In the genomic region with DNA sequence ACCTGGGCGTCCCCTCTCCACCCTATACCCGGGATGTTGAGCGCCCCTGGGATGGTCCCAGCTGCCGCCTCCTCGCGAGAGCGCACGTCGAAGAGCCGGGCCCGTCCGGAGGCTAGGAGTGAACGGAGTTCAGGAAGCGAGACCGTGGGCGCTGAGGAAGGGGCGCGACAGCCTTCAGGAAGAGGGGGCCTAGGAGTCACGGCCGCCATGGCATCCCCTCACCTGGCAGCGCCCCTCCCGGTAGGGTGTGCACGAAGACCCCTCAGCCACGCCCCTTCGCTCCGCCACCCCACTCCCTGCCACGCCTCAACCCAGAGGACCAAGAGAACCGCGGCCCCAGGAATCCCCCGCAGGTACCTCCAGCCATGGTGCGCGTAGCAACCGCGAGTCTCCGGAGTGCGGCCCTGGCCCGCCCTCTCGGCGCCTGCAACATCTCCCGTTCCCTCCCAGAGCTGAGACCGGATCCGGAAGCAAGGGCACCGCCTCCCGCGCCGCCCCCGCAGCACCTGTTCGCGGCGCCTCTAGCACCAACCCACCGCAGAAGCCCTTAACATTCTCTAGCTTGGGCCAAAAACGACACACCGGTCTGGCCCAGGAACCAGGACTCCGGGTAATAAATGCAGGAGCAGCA, we compare ENCODE assay signal across 1 cellular context.
TF ChIP-seq lines count a peak whose summit lies in the region.

A gene with protein sequence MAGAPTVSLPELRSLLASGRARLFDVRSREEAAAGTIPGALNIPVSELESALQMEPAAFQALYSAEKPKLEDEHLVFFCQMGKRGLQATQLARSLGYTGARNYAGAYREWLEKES (minus strand): TSS at position 442 of the 631 bp plus-strand sequence. CDS start 75 bp downstream, at position 367.

TF ChIP-seq in GM12878, 131 proteins besides CTCF, POLR2A, EP300 and RAD21 (continued from another document and continues in another):
- TF ChIP-seq CBFB (IDR thresholded peaks at IDR 0.05; ENCODE audit: low read depth), result peak; percentile 60; the same call in 1 of the 2 replicates
- TF ChIP-seq, protein P1, sequence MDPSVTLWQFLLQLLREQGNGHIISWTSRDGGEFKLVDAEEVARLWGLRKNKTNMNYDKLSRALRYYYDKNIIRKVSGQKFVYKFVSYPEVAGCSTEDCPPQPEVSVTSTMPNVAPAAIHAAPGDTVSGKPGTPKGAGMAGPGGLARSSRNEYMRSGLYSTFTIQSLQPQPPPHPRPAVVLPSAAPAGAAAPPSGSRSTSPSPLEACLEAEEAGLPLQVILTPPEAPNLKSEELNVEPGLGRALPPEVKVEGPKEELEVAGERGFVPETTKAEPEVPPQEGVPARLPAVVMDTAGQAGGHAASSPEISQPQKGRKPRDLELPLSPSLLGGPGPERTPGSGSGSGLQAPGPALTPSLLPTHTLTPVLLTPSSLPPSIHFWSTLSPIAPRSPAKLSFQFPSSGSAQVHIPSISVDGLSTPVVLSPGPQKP (IDR thresholded peaks at IDR 0.05; ENCODE audit: low read depth, low read length), result peak; percentile 87
- TF ChIP-seq BCL3 (IDR thresholded peaks at IDR 0.05; ENCODE audit: borderline replicate concordance, insufficient read depth, low read depth, low read length, poor library complexity, severe bottlenecking), result peak; percentile 76
- no peak for TF ChIP-seq SMC3 (IDR thresholded peaks at IDR 0.05; ENCODE audit: borderline replicate concordance, low read length)
- no peak for TF ChIP-seq NRF1 (conservative IDR thresholded peaks at IDR 0.05; ENCODE audit: low read depth, low read length)
- peak; percentile 65 for TF ChIP-seq LARP7 (IDR thresholded peaks at IDR 0.05)
- peak; percentile 80 for TF ChIP-seq ZNF687 (IDR thresholded peaks at IDR 0.05)
- TF ChIP-seq IKZF2 (IDR thresholded peaks at IDR 0.05), result no peak
- TF ChIP-seq JUND (IDR thresholded peaks at IDR 0.05; ENCODE audit: low read depth, low read length), result no peak
- TF ChIP-seq TCF7 (IDR thresholded peaks at IDR 0.05; ENCODE audit: borderline replicate concordance), result no peak
- no peak for TF ChIP-seq E4F1 (IDR thresholded peaks at IDR 0.05; ENCODE audit: borderline replicate concordance, partially characterized antibody)
- TF ChIP-seq RUNX3 (IDR thresholded peaks at IDR 0.05; ENCODE audit: low read length), result peak; percentile 62
- no peak for TF ChIP-seq SREBF2 (IDR thresholded peaks at IDR 0.05; ENCODE audit: low read length)
- peak; percentile 76 for TF ChIP-seq MAX (IDR thresholded peaks at IDR 0.05; ENCODE audit: low read depth, low read length)
- no peak for TF ChIP-seq ATF3 (IDR thresholded peaks at IDR 0.05; ENCODE audit: borderline replicate concordance, extremely low read depth, low read depth, low read length)
- no peak for TF ChIP-seq CEBPZ (IDR thresholded peaks at IDR 0.05; ENCODE audit: low read depth, low read length)
- TF ChIP-seq, protein P2, sequence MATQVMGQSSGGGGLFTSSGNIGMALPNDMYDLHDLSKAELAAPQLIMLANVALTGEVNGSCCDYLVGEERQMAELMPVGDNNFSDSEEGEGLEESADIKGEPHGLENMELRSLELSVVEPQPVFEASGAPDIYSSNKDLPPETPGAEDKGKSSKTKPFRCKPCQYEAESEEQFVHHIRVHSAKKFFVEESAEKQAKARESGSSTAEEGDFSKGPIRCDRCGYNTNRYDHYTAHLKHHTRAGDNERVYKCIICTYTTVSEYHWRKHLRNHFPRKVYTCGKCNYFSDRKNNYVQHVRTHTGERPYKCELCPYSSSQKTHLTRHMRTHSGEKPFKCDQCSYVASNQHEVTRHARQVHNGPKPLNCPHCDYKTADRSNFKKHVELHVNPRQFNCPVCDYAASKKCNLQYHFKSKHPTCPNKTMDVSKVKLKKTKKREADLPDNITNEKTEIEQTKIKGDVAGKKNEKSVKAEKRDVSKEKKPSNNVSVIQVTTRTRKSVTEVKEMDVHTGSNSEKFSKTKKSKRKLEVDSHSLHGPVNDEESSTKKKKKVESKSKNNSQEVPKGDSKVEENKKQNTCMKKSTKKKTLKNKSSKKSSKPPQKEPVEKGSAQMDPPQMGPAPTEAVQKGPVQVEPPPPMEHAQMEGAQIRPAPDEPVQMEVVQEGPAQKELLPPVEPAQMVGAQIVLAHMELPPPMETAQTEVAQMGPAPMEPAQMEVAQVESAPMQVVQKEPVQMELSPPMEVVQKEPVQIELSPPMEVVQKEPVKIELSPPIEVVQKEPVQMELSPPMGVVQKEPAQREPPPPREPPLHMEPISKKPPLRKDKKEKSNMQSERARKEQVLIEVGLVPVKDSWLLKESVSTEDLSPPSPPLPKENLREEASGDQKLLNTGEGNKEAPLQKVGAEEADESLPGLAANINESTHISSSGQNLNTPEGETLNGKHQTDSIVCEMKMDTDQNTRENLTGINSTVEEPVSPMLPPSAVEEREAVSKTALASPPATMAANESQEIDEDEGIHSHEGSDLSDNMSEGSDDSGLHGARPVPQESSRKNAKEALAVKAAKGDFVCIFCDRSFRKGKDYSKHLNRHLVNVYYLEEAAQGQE (IDR thresholded peaks at IDR 0.05; ENCODE audit: low read depth, low read length), result no peak
- no peak for TF ChIP-seq HCFC1 (IDR thresholded peaks at IDR 0.05; ENCODE audit: low read length)
- TF ChIP-seq MEF2B (IDR thresholded peaks at IDR 0.05; ENCODE audit: partially characterized antibody, poor library complexity, severe bottlenecking), result no peak
- TF ChIP-seq BHLHE40 (IDR thresholded peaks at IDR 0.05; ENCODE audit: borderline replicate concordance in 1 of 2, low read depth in 2 of 2, low read length in 1 of 2), result peak; percentile 19 to 66; a peak in 1 of 4 replicates
- TF ChIP-seq SIX5 (IDR thresholded peaks at IDR 0.05; ENCODE audit: low read depth, low read length, severe bottlenecking), result no peak
- TF ChIP-seq ZSCAN29 (IDR thresholded peaks at IDR 0.05), result no peak
- no peak for TF ChIP-seq CBX3 (IDR thresholded peaks at IDR 0.05; ENCODE audit: borderline replicate concordance, low read depth)
- TF ChIP-seq MTA2 (IDR thresholded peaks at IDR 0.05; ENCODE audit: low read depth), result no peak
- TF ChIP-seq PBX3 (IDR thresholded peaks at IDR 0.05; ENCODE audit: insufficient replicate concordance, low read depth, low read length), result no peak
- no peak for TF ChIP-seq NFXL1 (IDR thresholded peaks at IDR 0.05; ENCODE audit: borderline replicate concordance)
- TF ChIP-seq EED (IDR thresholded peaks at IDR 0.05; ENCODE audit: low read depth), result 0 out of 2 replicates have a peak, but pooled peaks have one; percentile 10
- TF ChIP-seq EZH2 (IDR thresholded peaks at IDR 0.05; ENCODE audit: borderline replicate concordance, control insufficient read depth, low read depth, low read length), result no peak
- TF ChIP-seq MTA3 (IDR thresholded peaks at IDR 0.05; ENCODE audit: borderline replicate concordance, low read length), result peak; percentile 78; the same call in 1 of the 2 replicates
- TF ChIP-seq, protein P3, sequence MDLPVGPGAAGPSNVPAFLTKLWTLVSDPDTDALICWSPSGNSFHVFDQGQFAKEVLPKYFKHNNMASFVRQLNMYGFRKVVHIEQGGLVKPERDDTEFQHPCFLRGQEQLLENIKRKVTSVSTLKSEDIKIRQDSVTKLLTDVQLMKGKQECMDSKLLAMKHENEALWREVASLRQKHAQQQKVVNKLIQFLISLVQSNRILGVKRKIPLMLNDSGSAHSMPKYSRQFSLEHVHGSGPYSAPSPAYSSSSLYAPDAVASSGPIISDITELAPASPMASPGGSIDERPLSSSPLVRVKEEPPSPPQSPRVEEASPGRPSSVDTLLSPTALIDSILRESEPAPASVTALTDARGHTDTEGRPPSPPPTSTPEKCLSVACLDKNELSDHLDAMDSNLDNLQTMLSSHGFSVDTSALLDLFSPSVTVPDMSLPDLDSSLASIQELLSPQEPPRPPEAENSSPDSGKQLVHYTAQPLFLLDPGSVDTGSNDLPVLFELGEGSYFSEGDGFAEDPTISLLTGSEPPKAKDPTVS (IDR thresholded peaks at IDR 0.05; ENCODE audit: low read depth, low read length), result no peak
- TF ChIP-seq TBL1XR1 (IDR thresholded peaks at IDR 0.05; ENCODE audit: low read depth, low read length), result 0 out of 2 replicates have a peak, but pooled peaks have one; percentile 28
